ENCODE assay signal across 10 cellular contexts in the genomic region with DNA sequence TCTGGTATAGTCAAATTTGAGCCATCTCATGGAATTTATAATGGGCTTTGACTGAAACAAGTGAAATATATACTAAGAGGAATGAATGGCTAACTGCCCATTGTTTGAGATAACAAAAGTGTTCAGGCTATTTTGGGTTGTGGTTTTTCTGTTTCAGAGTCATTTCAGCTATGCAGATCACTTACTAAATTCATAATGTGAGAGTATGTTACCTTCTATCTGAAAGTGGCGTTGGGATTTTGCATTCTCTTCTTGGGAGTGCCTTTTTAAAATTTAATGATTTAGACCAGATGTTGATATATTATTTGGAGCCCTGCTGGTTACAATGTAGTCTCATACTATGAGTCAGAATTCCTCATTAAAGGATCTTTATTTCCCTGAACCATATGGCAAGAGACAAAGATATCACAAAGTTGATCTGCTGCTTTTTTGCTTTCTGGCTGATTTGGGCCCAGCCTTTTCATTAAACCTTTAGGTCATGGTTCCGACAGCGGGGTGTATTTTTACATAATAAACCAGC. TPM values are rescaled to one million over a fixed set of nuclear protein-coding genes. Genes with fewer than 3 reads are reported as not detected.
DNase-seq lines count a peak whose midpoint lies in the region; ATAC-seq and TF ChIP-seq lines count a peak whose summit lies in the region.
"Had no signal": no experiment of that assay in that cellular context is flagged by ENCODE, and none has a peak within 500 bp of the region (broad histone marks: within the 10 kb centered on the region; RNA-seq: fewer than 3 reads in every experiment).

No MANE protein-coding gene starts in this region.

- peaks cover 95% of the 10 kb centered on the region for H3K4me1 ChIP-seq in left ventricle myocardium inferior
- peaks cover 19% of the 10 kb centered on the region for H3K4me1 ChIP-seq in HUES48 (ENCODE audit: control insufficient read depth, insufficient read depth, low read length)
- H3K4me1 ChIP-seq in vagina, result peaks cover 76% of the 10 kb centered on the region

- H3K27me3 Mint-ChIP-seq in activated naive CD4-positive, alpha-beta T cell treated with anti-CD3 and anti-CD28 coated beads, Interleukin-2, amount 10 ng/mL, durations not matched to agents 7 days and 5 days, result no peaks in the 10 kb centered on the region

- CTCF ChIA-PET in activated naive CD4-positive, alpha-beta T cell treated with anti-CD3 and anti-CD28 coated beads, Interleukin-2, amount 10 ng/mL, durations not matched to agents 7 days and 5 days (lab: Charles Lee), result no interaction called here

- intact Hi-C loops in left ventricle myocardium inferior (cut with micrococcal nuclease) (loop anchor here (10.0 kb wide), 1 partner anchor 77 kb away; no protein-coding TSS in a partner anchor), left ventricle myocardium superior (cut with micrococcal nuclease) (loop anchor here (10.0 kb wide), 1 partner anchor 67 kb away; no protein-coding TSS in a partner anchor), vagina (cut with DNase I) (no loop called here)

- peak overlapping the region; percentile 62 for H3K27ac ChIP-seq in left ventricle myocardium inferior (replicated peaks)
- H3K27ac ChIP-seq in HUES48 (ENCODE audit: low read depth, low read length), result peak overlapping the region; percentile 29
- peak overlapping the region; percentile 65 for H3K27ac ChIP-seq in vagina

- no peak for TF ChIP-seq POLR2A in vagina (IDR thresholded peaks at IDR 0.05)

- ATAC-seq in left ventricle myocardium superior, result no peak
- no peak for ATAC-seq in HG03196 (IDR thresholded peaks at IDR 0.05; ENCODE audit: unreplicated experiment)
- ATAC-seq in HG02852 (IDR thresholded peaks at IDR 0.05; ENCODE audit: unreplicated experiment), result no peak

- peaks cover 43% of the 10 kb centered on the region for H3K4me1 Mint-ChIP-seq in activated naive CD4-positive, alpha-beta T cell treated with anti-CD3 and anti-CD28 coated beads, Interleukin-2, amount 10 ng/mL, durations not matched to agents 7 days and 5 days

- H3K27ac Mint-ChIP-seq in activated naive CD4-positive, alpha-beta T cell treated with anti-CD3 and anti-CD28 coated beads, Interleukin-2, amount 10 ng/mL, durations not matched to agents 7 days and 5 days, result no peak overlapping the region

- H3K4me3 Mint-ChIP-seq in activated naive CD4-positive, alpha-beta T cell treated with anti-CD3 and anti-CD28 coated beads, Interleukin-2, amount 10 ng/mL, durations not matched to agents 7 days and 5 days, result no peak overlapping the region

- DNase-seq in left ventricle myocardium inferior, result no peak
- no peak for DNase-seq in left ventricle myocardium superior
- peak; percentile 74 to 82 for DNase-seq in cardiac fibroblast (ENCODE audit: low read depth in 2 of 2)
- no peak for DNase-seq in vagina (ENCODE audit: extremely low spot score in 2 of 2)
- no peak for DNase-seq in activated naive CD4-positive, alpha-beta T cell treated with anti-CD3 and anti-CD28 coated beads, Interleukin-2, amount 10 ng/mL, durations not matched to agents 7 days and 5 days
- DNase-seq: DMS79 treated with DMSO at 0.1 percent for 48 hours, NCI-H526 had no signal

- no peak overlapping the region for H3K9ac ChIP-seq in HUES48 (ENCODE audit: low read depth, low read length)

- H3K9me3 ChIP-seq in left ventricle myocardium inferior (replicated peaks) (no peaks in the 10 kb centered on the region), HUES48 (ENCODE audit: control insufficient read depth, insufficient read depth, low read length) (no peaks in the 10 kb centered on the region), vagina (no peaks in the 10 kb centered on the region)

- H3K36me3 ChIP-seq in left ventricle myocardium inferior (peaks cover 3% of the 10 kb centered on the region), HUES48 (ENCODE audit: control insufficient read depth, insufficient read depth, low read length) (peaks cover 34% of the 10 kb centered on the region), vagina (no peaks in the 10 kb centered on the region)

- H3K27me3 ChIP-seq in left ventricle myocardium inferior (ENCODE audit: low read depth), result no peaks in the 10 kb centered on the region
- H3K27me3 ChIP-seq in HUES48 (ENCODE audit: control insufficient read depth, insufficient read depth, low read length), result no peaks in the 10 kb centered on the region
- H3K27me3 ChIP-seq in vagina, result no peaks in the 10 kb centered on the region

- peaks cover 18% of the 10 kb centered on the region for H3K36me3 Mint-ChIP-seq in activated naive CD4-positive, alpha-beta T cell treated with anti-CD3 and anti-CD28 coated beads, Interleukin-2, amount 10 ng/mL, durations not matched to agents 7 days and 5 days

- no peaks in the 10 kb centered on the region for H3K9me3 Mint-ChIP-seq in activated naive CD4-positive, alpha-beta T cell treated with anti-CD3 and anti-CD28 coated beads, Interleukin-2, amount 10 ng/mL, durations not matched to agents 7 days and 5 days

- H3K4me3 ChIP-seq in left ventricle myocardium inferior, result peak overlapping the region; percentile 11
- H3K4me3 ChIP-seq in HUES48 (ENCODE audit: low read depth, low read length), result no peak overlapping the region
- H3K4me3 ChIP-seq in cardiac fibroblast (replicated peaks in 1 of 2; ENCODE audit: low read depth in 2 of 2, low read length in 2 of 2), result no peak overlapping the region
- H3K4me3 ChIP-seq in vagina, result no peak overlapping the region

- TF ChIP-seq CTCF in left ventricle myocardium inferior (IDR thresholded peaks at IDR 0.05; ENCODE audit: borderline replicate concordance) (no peak), cardiac fibroblast (IDR thresholded peaks at IDR 0.05; ENCODE audit: low read depth, low read length) (no peak), vagina (IDR thresholded peaks at IDR 0.05) (no peak)

RNA-seq across cellular contexts. Expression of gene VCL, which starts 10.4 kb away (rescaled TPM):
- total RNA-seq in left ventricle myocardium inferior (227 TPM), left ventricle myocardium superior (238 TPM), vagina (74.6 TPM)

Comparison
In these comparisons a context has a peak if more than half of its experiments do, and no peak if none do; other contexts are left out.
1. DNase-seq: peak in cardiac fibroblast (2 of 2); none in left ventricle myocardium inferior (single experiment), left ventricle myocardium superior (single experiment), vagina (0 of 2) and activated naive CD4-positive, alpha-beta T cell treated with anti-CD3 and anti-CD28 coated beads, Interleukin-2, amount 10 ng/mL, durations not matched to agents 7 days and 5 days (single experiment).
2. Peak in every context shown above with its lines, with median percentiles within 50 percentile points of each other: H3K27ac ChIP-seq.